In genomic region chr5:42807722-42808447, GRCh38 we compare ENCODE assay signal across 14 cellular contexts. TPM values are rescaled to one million over a fixed set of nuclear protein-coding genes. Genes with fewer than 3 reads are reported as not detected.
DNase-seq lines count a peak whose midpoint lies in the region; ATAC-seq and TF ChIP-seq lines count a peak whose summit lies in the region.
"Had no signal": no experiment of that assay in that cellular context is flagged by ENCODE, and none has a peak within 500 bp of the region (broad histone marks: within the 10 kb centered on the region; RNA-seq: fewer than 3 reads in every experiment).

No MANE protein-coding gene starts in this region.

- H3K23ac ChIP-seq in trophoblast cell (ENCODE audit: low read length): no peak overlapping the region

- H3K36me3 ChIP-seq in upper lobe of right lung (peaks cover 50% of the 10 kb centered on the region), trophoblast cell (ENCODE audit: control insufficient read depth in 1 of 2, insufficient read depth in 2 of 2, low read length in 2 of 2) (no peaks in the 10 kb centered on the region)
- H3K36me3 ChIP-seq: uterus had no signal

- H2BK12ac ChIP-seq in trophoblast cell (ENCODE audit: low read length): no peak overlapping the region

- DNase-seq in NCI-H82 (lab: John Stamatoyannopoulos, UW) (peak; percentile 19), NCI-H82 treated with DMSO at 0.1 percent for 48 hours (lab: John Stamatoyannopoulos, UW; ENCODE audit: unreplicated experiment) (no peak), globus pallidus (ENCODE audit: low spot score) (peak; percentile 75), midbrain (lab: John Stamatoyannopoulos, UW) (peak; percentile 50), upper lobe of right lung (no peak), trophoblast cell (no peak)
- DNase-seq in activated T-cell treated with anti-CD3 and anti-CD28 coated beads, Interleukin-2, amount 50 U/mL, for 4 hours: no peak
- DNase-seq: ACHN, DMS153, uterus had no signal

- H3K79me2 ChIP-seq in trophoblast cell (ENCODE audit: control insufficient read depth, insufficient read depth, low read length, poor library complexity): no peaks in the 10 kb centered on the region

- TF ChIP-seq CTCF in upper lobe of right lung (IDR thresholded peaks at IDR 0.05): no peak

- H3K4me1 ChIP-seq in upper lobe of right lung (peaks cover 20% of the 10 kb centered on the region), trophoblast cell (ENCODE audit: control insufficient read depth in 1 of 2, insufficient read depth in 2 of 2, low read length in 2 of 2) (no peaks in the 10 kb centered on the region)
- H3K4me1 ChIP-seq: uterus had no signal

- H3K4me3 Mint-ChIP-seq in activated T-cell treated with anti-CD3 and anti-CD28 coated beads, Interleukin-2, amount 50 U/mL, for 4 hours: no peak overlapping the region

- H3K27me3 ChIP-seq in upper lobe of right lung: no peaks in the 10 kb centered on the region
- no peaks in the 10 kb centered on the region for H3K27me3 ChIP-seq in trophoblast cell (ENCODE audit: insufficient read depth, low read length)
- H3K27me3 ChIP-seq: uterus had no signal

- no peak overlapping the region for H2AK5ac ChIP-seq in trophoblast cell (ENCODE audit: low read length)

- H2AFZ ChIP-seq in trophoblast cell (ENCODE audit: insufficient read depth, low read length, poor library complexity): no peak overlapping the region
- H2AFZ ChIP-seq: GM23248 had no signal

- no peak overlapping the region for H3K4ac ChIP-seq in trophoblast cell (ENCODE audit: low read depth, low read length)

- WGBS in trophoblast cell (ENCODE audit: extremely low coverage, insufficient coverage, insufficient read length): no CpG with 5 or more reads among the region's 2 CpGs

- peaks cover 3% of the 10 kb centered on the region for H3K4me1 Mint-ChIP-seq in activated T-cell treated with anti-CD3 and anti-CD28 coated beads, Interleukin-2, amount 50 U/mL, for 4 hours (ENCODE audit: low read depth)

- ATAC-seq in upper lobe of right lung (peak; percentile 67), GM21529 (IDR thresholded peaks at IDR 0.05; ENCODE audit: unreplicated experiment) (no peak)
- no peak for ATAC-seq in activated T-cell treated with anti-CD3 and anti-CD28 coated beads, Interleukin-2, amount 50 U/mL, for 4 hours
- ATAC-seq: activated naive CD4-positive, alpha-beta T cell treated with anti-CD3 and anti-CD28 coated beads, Interleukin-2, amount 50 U/mL, for 72 hours had no signal

- H3K27me3 Mint-ChIP-seq in activated T-cell treated with anti-CD3 and anti-CD28 coated beads, Interleukin-2, amount 50 U/mL, for 4 hours (ENCODE audit: low read depth): peaks cover 2% of the 10 kb centered on the region

- intact Hi-C loops in upper lobe of right lung (cut with DNase I): loop anchor here (10.0 kb wide), 1 partner anchor 87 kb away; no protein-coding TSS in a partner anchor

- H3K9me3 Mint-ChIP-seq in activated T-cell treated with anti-CD3 and anti-CD28 coated beads, Interleukin-2, amount 50 U/mL, for 4 hours: no peaks in the 10 kb centered on the region
- H3K9me3 Mint-ChIP-seq: activated naive CD4-positive, alpha-beta T cell treated with anti-CD3 and anti-CD28 coated beads, Interleukin-2, amount 50 U/mL, for 72 hours had no signal

- H3K36me3 Mint-ChIP-seq in activated T-cell treated with anti-CD3 and anti-CD28 coated beads, Interleukin-2, amount 50 U/mL, for 4 hours (ENCODE audit: insufficient read depth): no peaks in the 10 kb centered on the region
- H3K36me3 Mint-ChIP-seq: activated naive CD4-positive, alpha-beta T cell treated with anti-CD3 and anti-CD28 coated beads, Interleukin-2, amount 50 U/mL, for 72 hours had no signal

- H4K91ac ChIP-seq in trophoblast cell (ENCODE audit: low read depth, low read length): no peak overlapping the region

- no peak overlapping the region for H3K4me2 ChIP-seq in trophoblast cell (ENCODE audit: low read length)

- H2BK5ac ChIP-seq in trophoblast cell (ENCODE audit: low read depth, low read length, poor library complexity): no peak overlapping the region

- H4K12ac ChIP-seq in trophoblast cell (ENCODE audit: low read depth, low read length): no peak overlapping the region

- no peak overlapping the region for H4K8ac ChIP-seq in trophoblast cell (ENCODE audit: low read depth, low read length)

- H3K9me3 ChIP-seq in upper lobe of right lung (no peaks in the 10 kb centered on the region), trophoblast cell (ENCODE audit: insufficient read depth, low read depth, low read length) (no peaks in the 10 kb centered on the region)
- H3K9me3 ChIP-seq: uterus had no signal

- H3K14ac ChIP-seq in trophoblast cell (ENCODE audit: low read length): no peak overlapping the region

- H3K79me1 ChIP-seq in trophoblast cell (ENCODE audit: low read length): no peaks in the 10 kb centered on the region

- H3K27ac ChIP-seq in upper lobe of right lung (no peak overlapping the region), trophoblast cell (ENCODE audit: low read depth, low read length) (no peak overlapping the region)
- H3K27ac ChIP-seq: GM23248 had no signal

- no peak overlapping the region for H2BK120ac ChIP-seq in trophoblast cell (ENCODE audit: insufficient read depth, low read length, poor library complexity)

- no peak overlapping the region for H3K9ac ChIP-seq in trophoblast cell (ENCODE audit: low read length)
- H3K9ac ChIP-seq: GM23248 had no signal

- no peak overlapping the region for H3K18ac ChIP-seq in trophoblast cell (ENCODE audit: low read length)

- H3K4me3 ChIP-seq in upper lobe of right lung (peak overlapping the region; percentile 64), trophoblast cell (ENCODE audit: low read depth, low read length) (no peak overlapping the region)
- H3K4me3 ChIP-seq: GM23248 had no signal

RNA-seq across cellular contexts. Expression of gene SELENOP, which starts 3.8 kb away (rescaled TPM):
- 884 TPM for total RNA-seq in upper lobe of right lung
- polyA plus RNA-seq in trophoblast cell (2013): 26.2 and 29.3 TPM in 2 replicates
- 1 to 10 TPM in 1 of 3 donors, under 1 TPM in 2; 0.66 to 1.1 (median 0.95) TPM for total RNA-seq in activated T-cell treated with anti-CD3 and anti-CD28 coated beads, Interleukin-2, amount 50 U/mL, for 4 hours
- total RNA-seq: activated naive CD4-positive, alpha-beta T cell treated with anti-CD3 and anti-CD28 coated beads, Interleukin-2, amount 50 U/mL, for 72 hours had no signal

RNA-seq across cellular contexts. Expression of gene CCDC152, which starts 51.3 kb away (rescaled TPM):
- total RNA-seq in upper lobe of right lung: 0.78 TPM
- 1.1 TPM in 2 replicates for polyA plus RNA-seq in trophoblast cell (2013)
- 10 to 100 TPM; 10.8 to 15.3 (median 11.6) TPM for total RNA-seq in activated T-cell treated with anti-CD3 and anti-CD28 coated beads, Interleukin-2, amount 50 U/mL, for 4 hours
- total RNA-seq: NCI-H460 had no signal

Comparison
In these comparisons a context has a peak if more than half of its experiments do, and no peak if none do; other contexts are left out.
1. DNase-seq: peak in NCI-H82 (single experiment), globus pallidus (single experiment) and midbrain (single experiment); none in NCI-H82 treated with DMSO at 0.1 percent for 48 hours (single experiment), upper lobe of right lung (single experiment), trophoblast cell (0 of 2) and activated T-cell treated with anti-CD3 and anti-CD28 coated beads, Interleukin-2, amount 50 U/mL, for 4 hours (single experiment).
2. RNA of gene SELENOP, which starts 3.8 kb away (total RNA-seq): 884 TPM in upper lobe of right lung (single experiment); 0.66 to 1.1 TPM in activated T-cell treated with anti-CD3 and anti-CD28 coated beads, Interleukin-2, amount 50 U/mL, for 4 hours; every median in the first group is over 100 times any median in the second.